ENCODE assay signal across 15 cellular contexts in genomic region chr2:237529452-237530402, GRCh38. TPM values are rescaled to one million over a fixed set of nuclear protein-coding genes. Genes with fewer than 3 reads are reported as not detected.
DNase-seq lines count a peak whose midpoint lies in the region; ATAC-seq and FAIRE-seq lines count a peak whose summit lies in the region.
"Had no signal": no experiment of that assay in that cellular context is flagged by ENCODE, and none has a peak within 500 bp of the region (broad histone marks: within the 10 kb centered on the region; RNA-seq: fewer than 3 reads in every experiment).

No MANE protein-coding gene starts in this region.

- H3K4me1 ChIP-seq in small intestine (ENCODE audit: control insufficient read depth in 2 of 2, insufficient read depth in 1 of 2, low read depth in 1 of 2, low read length in 1 of 2) = peaks cover 0 to 4% of the 10 kb centered on the region in 2 donors
- H3K4me1 ChIP-seq: left ventricle myocardium inferior had no signal

- no peak overlapping the region for H3K27ac Mint-ChIP-seq in activated T-helper 17 cell treated with anti-CD3 and anti-CD28 coated beads, Interleukin-2, amount 50 U/mL, for 72 hours

- peak overlapping the region in 1 of 2 donors; percentile 8 for H3K27ac ChIP-seq in small intestine (ENCODE audit: low read depth in 1 of 2, low read length in 1 of 2)
- H3K27ac ChIP-seq: left ventricle myocardium inferior had no signal

- no peaks in the 10 kb centered on the region for H3K27me3 ChIP-seq in small intestine (ENCODE audit: control insufficient read depth in 2 of 2, insufficient read depth in 2 of 2, low read length in 2 of 2)

- H3K36me3 ChIP-seq in small intestine (ENCODE audit: control insufficient read depth in 2 of 2, insufficient read depth in 2 of 2, low read length in 2 of 2) = no peaks in the 10 kb centered on the region

- no peaks in the 10 kb centered on the region for H3K4me1 Mint-ChIP-seq in activated T-helper 17 cell treated with anti-CD3 and anti-CD28 coated beads, Interleukin-2, amount 50 U/mL, for 72 hours

- WGBS in small intestine, 3 donors = 84 to 93% (median 88%) methylated on average over 19 of the region's 19 CpGs

- H3K27me3 Mint-ChIP-seq in activated T-helper 17 cell treated with anti-CD3 and anti-CD28 coated beads, Interleukin-2, amount 50 U/mL, for 72 hours = no peaks in the 10 kb centered on the region

- no peaks in the 10 kb centered on the region for H3K9me3 Mint-ChIP-seq in activated T-helper 17 cell treated with anti-CD3 and anti-CD28 coated beads, Interleukin-2, amount 50 U/mL, for 72 hours

- no peak overlapping the region for H3K4me3 Mint-ChIP-seq in activated T-helper 17 cell treated with anti-CD3 and anti-CD28 coated beads, Interleukin-2, amount 50 U/mL, for 72 hours

- peak; percentile 97 for FAIRE-seq in GM18507 (lab: Jason Lieb, UNC)
- no peak for FAIRE-seq in small intestine (lab: Jason Lieb, UNC)

- no peaks in the 10 kb centered on the region for H3K36me3 Mint-ChIP-seq in activated T-helper 17 cell treated with anti-CD3 and anti-CD28 coated beads, Interleukin-2, amount 50 U/mL, for 72 hours (ENCODE audit: low read depth)

- DNase-seq in GM18507 (ENCODE audit: extremely low spot score, insufficient read length, low read depth) (peak; percentile 53), globus pallidus (ENCODE audit: low spot score) (peak; percentile 34), NCI-H1694 (lab: John Stamatoyannopoulos, UW) (no peak), small intestine (no peak)
- DNase-seq in activated naive CD4-positive, alpha-beta T cell treated with Interleukin-2 at 50 U/mL for 16 hours = no peak
- DNase-seq: DMS53; left ventricle myocardium inferior; NCI-H774; right cardiac atrium; stimulated activated naive CD8-positive, alpha-beta T cell treated with anti-CD3 and anti-CD28 coated beads, Interleukin-15, Interleukin-2, amounts not matched to agents 100 U/mL and 50 U/mL, for 24 hours had no signal

- ATAC-seq in GM21515 (IDR thresholded peaks at IDR 0.05; ENCODE audit: unreplicated experiment) (peak; percentile 86), HG03280 (IDR thresholded peaks at IDR 0.05; ENCODE audit: unreplicated experiment) (peak; percentile 78)
- ATAC-seq in activated T-helper 17 cell treated with anti-CD3 and anti-CD28 coated beads, Interleukin-2, amount 50 U/mL, for 72 hours (replicated peaks) = no peak
- ATAC-seq: activated CD4-positive, CD25-positive, alpha-beta regulatory T cell treated with anti-CD3 and anti-CD28 coated beads, Interleukin-2, amount 50 U/mL, for 24 hours; stimulated activated naive CD8-positive, alpha-beta T cell treated with anti-CD3 and anti-CD28 coated beads, Interleukin-15, Interleukin-2, amounts not matched to agents 100 U/mL and 50 U/mL, for 24 hours had no signal

- H3K4me3 ChIP-seq in small intestine (ENCODE audit: low read depth in 1 of 2, low read length in 2 of 2) = no peak overlapping the region
- H3K4me3 ChIP-seq: left ventricle myocardium inferior had no signal

- H3K9me3 ChIP-seq in small intestine (ENCODE audit: control insufficient read depth, low read depth) = no peaks in the 10 kb centered on the region
- H3K9me3 ChIP-seq: left ventricle myocardium inferior had no signal

RNA-seq across cellular contexts. Expression of gene PRLH, which starts 36.6 kb away (rescaled TPM):
- polyA plus RNA-seq in small intestine = not detected
- total RNA-seq in activated T-helper 17 cell treated with anti-CD3 and anti-CD28 coated beads, Interleukin-2, amount 50 U/mL, for 72 hours = not detected
- total RNA-seq: left ventricle myocardium inferior, right cardiac atrium had no signal
- polyA plus RNA-seq: esophagus, right cardiac atrium had no signal

RNA-seq across cellular contexts. Expression of gene MLPH, which starts 42.7 kb away (rescaled TPM):
- 10 to 100 TPM; 13.2 to 18.9 (median 18.8) TPM for polyA plus RNA-seq in small intestine
- total RNA-seq in activated T-helper 17 cell treated with anti-CD3 and anti-CD28 coated beads, Interleukin-2, amount 50 U/mL, for 72 hours = not detected

Comparison
In these comparisons a context has a peak if more than half of its experiments do, and no peak if none do; other contexts are left out.
1. DNase-seq: peak in GM18507 (single experiment) and globus pallidus (single experiment); none in activated naive CD4-positive, alpha-beta T cell treated with Interleukin-2 at 50 U/mL for 16 hours (single experiment), NCI-H1694 (single experiment) and small intestine (single experiment).